4 cellular contexts compared by ENCODE assay signal in the genomic region with DNA sequence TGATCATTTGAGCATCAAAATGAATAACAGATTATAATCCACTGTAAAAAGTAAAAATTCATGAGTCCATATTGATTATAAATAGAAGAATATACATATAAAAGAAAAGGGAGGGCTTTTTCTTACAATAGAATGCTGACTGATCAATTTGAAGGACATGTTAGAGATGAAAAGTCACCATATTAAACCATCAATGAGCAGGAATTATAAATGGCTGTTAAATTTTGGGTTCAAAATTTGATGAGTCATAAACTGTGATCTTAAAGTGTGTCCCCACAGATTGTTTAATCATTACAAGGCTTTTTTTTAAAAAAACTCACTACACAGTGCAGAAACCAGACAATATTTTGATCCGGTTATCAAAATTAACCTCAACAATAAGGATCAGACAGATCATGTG.
A peak's percentile ranks its signal among the peaks of the same experiment; 100 is the strongest.
TF ChIP-seq lines count a peak whose summit lies in the region.

No MANE protein-coding gene starts in this region.

TF ChIP-seq in HepG2, 621 proteins besides CTCF, POLR2A, EP300 and RAD21:
- TF ChIP-seq MAFF (IDR thresholded peaks at IDR 0.05; ENCODE audit: low read depth, low read length) (peak; percentile 52; the same call in 1 of the 2 replicates), NFE2L2 (IDR thresholded peaks at IDR 0.05; ENCODE audit: low read length) (peak; percentile 43; the same call in 1 of the 2 replicates), MAFK (conservative IDR thresholded peaks at IDR 0.05 in 1 of 2, IDR thresholded peaks at IDR 0.05 in 1 of 2; ENCODE audit: low read length in 2 of 2) (peak; percentile 29 to 67; a peak in 3 of 4 replicates), KMT2A (CRISPR knock-in tag; IDR thresholded peaks at IDR 0.05) (no peak)
TF ChIP-seq in HepG2: peak in this region for 3.

TF ChIP-seq in A549, 52 proteins besides CTCF, POLR2A, EP300 and RAD21:
- TF ChIP-seq, protein P1, sequence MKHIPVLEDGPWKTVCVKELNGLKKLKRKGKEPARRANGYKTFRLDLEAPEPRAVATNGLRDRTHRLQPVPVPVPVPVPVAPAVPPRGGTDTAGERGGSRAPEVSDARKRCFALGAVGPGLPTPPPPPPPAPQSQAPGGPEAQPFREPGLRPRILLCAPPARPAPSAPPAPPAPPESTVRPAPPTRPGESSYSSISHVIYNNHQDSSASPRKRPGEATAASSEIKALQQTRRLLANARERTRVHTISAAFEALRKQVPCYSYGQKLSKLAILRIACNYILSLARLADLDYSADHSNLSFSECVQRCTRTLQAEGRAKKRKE (CRISPR knock-in tag; IDR thresholded peaks at IDR 0.05; ENCODE audit: low read depth): no peak
- TF ChIP-seq NFE2L2 (conservative IDR thresholded peaks at IDR 0.05; ENCODE audit: low read length) (peak; percentile 69), MAFK (IDR thresholded peaks at IDR 0.05; ENCODE audit: partially characterized antibody) (peak; percentile 61), FOSL2 (IDR thresholded peaks at IDR 0.05) (no peak), FOSL2 (CRISPR knock-in tag; IDR thresholded peaks at IDR 0.05) (peak; percentile 18; the same call in 1 of the 2 replicates)
TF ChIP-seq in A549: peak in this region for 3.

TF ChIP-seq in IMR-90, 13 proteins besides CTCF, POLR2A, EP300 and RAD21:
- no peak for TF ChIP-seq RFX5 (IDR thresholded peaks at IDR 0.05; ENCODE audit: low read depth, low read length)
- peak; percentile 25; the same call in 1 of the 2 replicates for TF ChIP-seq NFE2L2 (IDR thresholded peaks at IDR 0.05; ENCODE audit: low read depth, low read length)
- TF ChIP-seq, protein P2, sequence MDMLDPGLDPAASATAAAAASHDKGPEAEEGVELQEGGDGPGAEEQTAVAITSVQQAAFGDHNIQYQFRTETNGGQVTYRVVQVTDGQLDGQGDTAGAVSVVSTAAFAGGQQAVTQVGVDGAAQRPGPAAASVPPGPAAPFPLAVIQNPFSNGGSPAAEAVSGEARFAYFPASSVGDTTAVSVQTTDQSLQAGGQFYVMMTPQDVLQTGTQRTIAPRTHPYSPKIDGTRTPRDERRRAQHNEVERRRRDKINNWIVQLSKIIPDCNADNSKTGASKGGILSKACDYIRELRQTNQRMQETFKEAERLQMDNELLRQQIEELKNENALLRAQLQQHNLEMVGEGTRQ (IDR thresholded peaks at IDR 0.05; ENCODE audit: low read depth, low read length): no peak
- no peak for TF ChIP-seq CHD1 (IDR thresholded peaks at IDR 0.05; ENCODE audit: low read depth, low read length)
TF ChIP-seq in IMR-90: peak in this region for 1.

TF ChIP-seq in K562, 482 proteins besides CTCF, POLR2A, EP300 and RAD21:
- no peak for TF ChIP-seq ZNF785 (CRISPR knock-in tag; IDR thresholded peaks at IDR 0.05)
- TF ChIP-seq, protein P3, sequence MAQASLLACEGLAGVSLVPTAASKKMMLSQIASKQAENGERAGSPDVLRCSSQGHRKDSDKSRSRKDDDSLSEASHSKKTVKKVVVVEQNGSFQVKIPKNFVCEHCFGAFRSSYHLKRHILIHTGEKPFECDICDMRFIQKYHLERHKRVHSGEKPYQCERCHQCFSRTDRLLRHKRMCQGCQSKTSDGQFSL (CRISPR knock-in tag; IDR thresholded peaks at IDR 0.05): no peak
- TF ChIP-seq, protein P3 (tag; IDR thresholded peaks at IDR 0.05): no peak
- TF ChIP-seq ZNF316 (IDR thresholded peaks at IDR 0.05): peak; percentile 36
- TF ChIP-seq ZNF589 (CRISPR knock-in tag; IDR thresholded peaks at IDR 0.05; ENCODE audit: low read depth): no peak
- TF ChIP-seq ZBTB1 (CRISPR knock-in tag; IDR thresholded peaks at IDR 0.05; ENCODE audit: borderline replicate concordance, low read depth): no peak
- TF ChIP-seq ELF2 (CRISPR knock-in tag; IDR thresholded peaks at IDR 0.05): no peak
- no peak for TF ChIP-seq HIVEP1 (CRISPR knock-in tag; IDR thresholded peaks at IDR 0.05)
